ENCODE assay signal across 10 cellular contexts in genomic region chr1:91732291-91732953, GRCh38.
DNase-seq lines count a peak whose midpoint lies in the region; ATAC-seq and TF ChIP-seq lines count a peak whose summit lies in the region.
"Had no signal": no experiment of that assay in that cellular context is flagged by ENCODE, and none has a peak within 500 bp of the region (broad histone marks: within the 10 kb centered on the region; RNA-seq: fewer than 3 reads in every experiment).

No MANE protein-coding gene starts in this region.

- WGBS in ovary, 3 donors: 47 to 55% (median 55%) methylated on average over 12 of the region's 12 CpGs

- TF ChIP-seq EP300 in ovary (IDR thresholded peaks at IDR 0.05): no peak

- H3K27ac Mint-ChIP-seq in chondrocyte (ENCODE audit: unreplicated experiment): peak overlapping the region; percentile 50
- H3K27ac Mint-ChIP-seq: memory B cell had no signal

- H3K9me3 Mint-ChIP-seq in chondrocyte (ENCODE audit: low read depth): no peaks in the 10 kb centered on the region
- H3K9me3 Mint-ChIP-seq: memory B cell had no signal

- no peak for TF ChIP-seq CTCF in chondrocyte (IDR thresholded peaks at IDR 0.05)
- no peak for TF ChIP-seq CTCF in ovary (IDR thresholded peaks at IDR 0.05)

- H3K4me3 ChIP-seq in ovary: no peak overlapping the region

- H3K36me3 Mint-ChIP-seq in chondrocyte (ENCODE audit: low read depth): no peaks in the 10 kb centered on the region
- H3K36me3 Mint-ChIP-seq: memory B cell had no signal

- H3K27me3 Mint-ChIP-seq in chondrocyte (ENCODE audit: low read depth): no peaks in the 10 kb centered on the region

- TF ChIP-seq POLR2A in ovary (IDR thresholded peaks at IDR 0.05): no peak
- TF ChIP-seq POLR2A in erythroblast (IDR thresholded peaks at IDR 0.05; ENCODE audit: low read length): no peak

- no peak overlapping the region for H3K4me3 Mint-ChIP-seq in chondrocyte (ENCODE audit: unreplicated experiment)
- H3K4me3 Mint-ChIP-seq: memory B cell had no signal

- H3K27me3 ChIP-seq in ovary: no peaks in the 10 kb centered on the region

- no peak for ATAC-seq in HG03097 (IDR thresholded peaks at IDR 0.05; ENCODE audit: low FRiP score, unreplicated experiment)

- H3K9me3 ChIP-seq in ovary: no peaks in the 10 kb centered on the region

- H3K4me1 ChIP-seq in ovary (ENCODE audit: insufficient read depth): peaks cover 30% of the 10 kb centered on the region

- peak; percentile 21 for DNase-seq in NCI-H2196 (lab: John Stamatoyannopoulos, UW; ENCODE audit: unreplicated experiment)
- no peak for DNase-seq in NCI-H2196 treated with DMSO at 0.1 percent for 48 hours (lab: John Stamatoyannopoulos, UW; ENCODE audit: unreplicated experiment)
- peak; percentile 92 for DNase-seq in NCI-H226
- DNase-seq in chondrocyte (ENCODE audit: low spot score): no peak
- DNase-seq in ovary: peak in 2 of 5 donors; percentile 48 to 59
- no peak for DNase-seq in NCI-H146 treated with DMSO at 0.1 percent for 48 hours (lab: John Stamatoyannopoulos, UW; ENCODE audit: unreplicated experiment)
- no peak for DNase-seq in erythroblast (lab: John Stamatoyannopoulos, UW)

- intact Hi-C loops in ovary (cut with DNase I): no loop called here

- H3K4me1 Mint-ChIP-seq in chondrocyte (ENCODE audit: low read depth): peaks cover 37% of the 10 kb centered on the region

- peak overlapping the region; percentile 29 to 47 for H3K27ac ChIP-seq in ovary
- H3K27ac ChIP-seq: 22Rv1 had no signal

- no peaks in the 10 kb centered on the region for H3K36me3 ChIP-seq in ovary

Comparison
In these comparisons a context has a peak if more than half of its experiments do, and no peak if none do; other contexts are left out.
1. DNase-seq: peak in NCI-H2196 (single experiment) and NCI-H226 (single experiment); none in NCI-H2196 treated with DMSO at 0.1 percent for 48 hours (single experiment), chondrocyte (single experiment), NCI-H146 treated with DMSO at 0.1 percent for 48 hours (single experiment) and erythroblast (0 of 2).